Comparison of ENCODE assay signal across 15 cellular contexts in genomic region chr20:50717974-50718761, GRCh38. TPM values are rescaled to one million over a fixed set of nuclear protein-coding genes. Genes with fewer than 3 reads are reported as not detected.
DNase-seq lines count a peak whose midpoint lies in the region; ATAC-seq, FAIRE-seq and TF ChIP-seq lines count a peak whose summit lies in the region.
"Had no signal": no experiment of that assay in that cellular context is flagged by ENCODE, and none has a peak within 500 bp of the region (broad histone marks: within the 10 kb centered on the region; RNA-seq: fewer than 3 reads in every experiment).

No MANE protein-coding gene starts in this region.

- TF ChIP-seq POLR2A in GM12878 (IDR thresholded peaks at IDR 0.05; ENCODE audit: low read depth, low read length) = no peak

- H3K27me3 ChIP-seq in GM12878 (replicated peaks in 1 of 2; ENCODE audit: control insufficient read depth in 2 of 2, insufficient read depth in 2 of 2, low read length in 1 of 2) = no peaks in the 10 kb centered on the region; a peak in 1 of 4 replicates

- H3K27me3 Mint-ChIP-seq in nephron progenitor cell (ENCODE audit: low read depth, poor library complexity) = no peaks in the 10 kb centered on the region

- FAIRE-seq in GM12878 (lab: Jason Lieb, UNC) = no peak

- H3K4me3 ChIP-seq in AG09309 (ENCODE audit: control insufficient read depth, low read depth, low read length) (no peak overlapping the region), LNCaP clone FGC (ENCODE audit: low read depth, low read length) (no peak overlapping the region), GM12878 (no peak overlapping the region)

- RAD21 ChIA-PET in GM12878 (lab: Charles Lee; ENCODE audit: unreplicated experiment) = interaction anchor here (1.5 kb wide), 1 partner anchor 31 kb away, joined by 4 read pairs; no protein-coding TSS in a partner anchor

- SMC1A ChIA-PET in GM12878 (lab: Charles Lee; ENCODE audit: uncharacterized antibody, unreplicated experiment) = interaction anchor here (0.7 to 1.4 kb wide), 2 partner anchors 31 to 800 kb away, joined by 3 to 5 read pairs; no protein-coding TSS in a partner anchor

- no peak for TF ChIP-seq RAD21 in GM12878 (IDR thresholded peaks at IDR 0.05; ENCODE audit: insufficient read depth, low read depth, low read length)

- peak overlapping the region; percentile 64 for H3K4me3 Mint-ChIP-seq in nephron progenitor cell
- H3K4me3 Mint-ChIP-seq: activated B cell treated with CpG ODN at 0.5 μM for 24 hours, B cell, memory B cell had no signal

- H3K27ac ChIP-seq in GM12878 (ENCODE audit: control insufficient read depth, insufficient read depth) = no peak overlapping the region

- CTCF ChIA-PET in GM12878 (lab: Yijun Ruan, JAX) = interaction anchor here (1.3 kb wide), 1 partner anchor 32 kb away, joined by 6 read pairs; no protein-coding TSS in a partner anchor

- no peaks in the 10 kb centered on the region for H3K79me2 ChIP-seq in GM12878 (ENCODE audit: control insufficient read depth, insufficient read depth, low read length)

- TF ChIP-seq CTCF in AG09309 (IDR thresholded peaks at IDR 0.05; ENCODE audit: control insufficient read depth, insufficient read depth, low read depth, low read length, missing control alignments) (peak; percentile 9), LNCaP clone FGC (IDR thresholded peaks at IDR 0.05; ENCODE audit: control insufficient read depth, extremely low read depth, insufficient read depth) (0 out of 2 replicates have a peak, but pooled peaks have one; percentile 3), GM12878 (IDR thresholded peaks at IDR 0.05 in 2 of 3, conservative IDR thresholded peaks at IDR 0.05 in 1 of 3; ENCODE audit: control insufficient read depth in 2 of 3, extremely low read depth in 1 of 3, insufficient read depth in 1 of 3, low read depth in 3 of 3, low read length in 3 of 3) (no peak), nephron progenitor cell (IDR thresholded peaks at IDR 0.05) (no peak), GM10266 (IDR thresholded peaks at IDR 0.05; ENCODE audit: control insufficient read depth, insufficient read depth, low read depth, missing control alignments) (no peak)

- DNase-seq in AG09309 (ENCODE audit: low read depth) (no peak), LNCaP clone FGC (ENCODE audit: low read depth) (no peak), GM12878 (ENCODE audit: low read depth, low spot score) (no peak), nephron progenitor cell (peak; percentile 38), CD1c-positive myeloid dendritic cell (ENCODE audit: extremely low spot score) (no peak), GM10266 (ENCODE audit: extremely low spot score) (no peak)
- DNase-seq in stimulated activated CD4-positive, alpha-beta T cell treated with anti-CD3 and anti-CD28 coated beads, Interleukin-2, amount 100 ng/mL, for 24 hours = no peak
- DNase-seq: activated B cell treated with CpG ODN at 0.5 μM for 24 hours, EL, NCI-H526 treated with DMSO at 0.1 percent for 48 hours, SHP77 treated with DMSO at 0.1 percent for 48 hours had no signal

- intact Hi-C loops in GM12878 (cut with micrococcal nuclease; ENCODE audit: unreplicated experiment) = no loop called here

- WGBS in GM12878 (ENCODE audit: insufficient coverage, insufficient replicate concordance, low lambda C conversion rate, missing lambda C conversion rate) = 31% methylated on average over 13 of the region's 13 CpGs

- H3K36me3 ChIP-seq in GM12878 (ENCODE audit: control insufficient read depth in 2 of 2, insufficient read depth in 2 of 2, low read length in 1 of 2) = no peaks in the 10 kb centered on the region

- no peak for TF ChIP-seq EP300 in GM12878 (IDR thresholded peaks at IDR 0.05; ENCODE audit: borderline replicate concordance in 1 of 2, control insufficient read depth in 1 of 2, low read depth in 2 of 2, low read length in 2 of 2)

- peaks cover 46% of the 10 kb centered on the region for H3K4me1 Mint-ChIP-seq in nephron progenitor cell
- H3K4me1 Mint-ChIP-seq: activated B cell treated with CpG ODN at 0.5 μM for 24 hours, B cell, memory B cell had no signal

- H3K4me2 ChIP-seq in GM12878 (ENCODE audit: control insufficient read depth, insufficient read depth) = no peak overlapping the region

- POLR2A ChIA-PET in GM12878 (lab: Charles Lee) = no interaction called here

- no peak overlapping the region for H2AFZ ChIP-seq in GM12878 (ENCODE audit: control insufficient read depth, low read depth, low read length)

- no peaks in the 10 kb centered on the region for H3K36me3 Mint-ChIP-seq in nephron progenitor cell (ENCODE audit: low read depth)
- H3K36me3 Mint-ChIP-seq: activated naive CD4-positive, alpha-beta T cell treated with anti-CD3 and anti-CD28 coated beads, Interleukin-2, amount 50 U/mL, for 72 hours; memory B cell had no signal

- H4K20me1 ChIP-seq in GM12878 (ENCODE audit: control insufficient read depth, insufficient read depth) = no peaks in the 10 kb centered on the region

- H3K9ac ChIP-seq in GM12878 (ENCODE audit: control insufficient read depth, insufficient read depth, low read length) = no peak overlapping the region

- H3K9me3 ChIP-seq in GM12878 (replicated peaks; ENCODE audit: control insufficient read depth, insufficient read depth, low read length) = no peaks in the 10 kb centered on the region

- in situ Hi-C loops in GM12878 (cut with MboI) = no loop called here

- ATAC-seq in GM12878 (no peak), GM19395 (IDR thresholded peaks at IDR 0.05; ENCODE audit: unreplicated experiment) (no peak)
- ATAC-seq: activated naive CD4-positive, alpha-beta T cell treated with anti-CD3 and anti-CD28 coated beads, Interleukin-2, amount 50 U/mL, for 72 hours had no signal

- no peaks in the 10 kb centered on the region for H3K4me1 ChIP-seq in GM12878 (ENCODE audit: control insufficient read depth, insufficient read depth, low read length)

- no peaks in the 10 kb centered on the region for H3K9me3 Mint-ChIP-seq in nephron progenitor cell
- H3K9me3 Mint-ChIP-seq: activated B cell treated with CpG ODN at 0.5 μM for 24 hours; activated naive CD4-positive, alpha-beta T cell treated with anti-CD3 and anti-CD28 coated beads, Interleukin-2, amount 50 U/mL, for 72 hours; memory B cell had no signal

- no TSS peak for BruUV-seq in GM12878 (replicated peaks; lab: Mats Ljungman, UMichigan)

- peak overlapping the region; percentile 91 for H3K27ac Mint-ChIP-seq in nephron progenitor cell
- H3K27ac Mint-ChIP-seq: activated B cell treated with CpG ODN at 0.5 μM for 24 hours; activated naive CD4-positive, alpha-beta T cell treated with anti-CD3 and anti-CD28 coated beads, Interleukin-2, amount 50 U/mL, for 72 hours; B cell; memory B cell had no signal

TF ChIP-seq in GM12878, 131 proteins besides CTCF, POLR2A, EP300 and RAD21:
- TF ChIP-seq ESRRA (IDR thresholded peaks at IDR 0.05; ENCODE audit: low read length) (no peak), JUND (IDR thresholded peaks at IDR 0.05; ENCODE audit: low read depth, low read length) (no peak), SP1 (IDR thresholded peaks at IDR 0.05; ENCODE audit: low read depth, low read length) (no peak), ZNF24 (IDR thresholded peaks at IDR 0.05) (no peak), MYC (IDR thresholded peaks at IDR 0.05; ENCODE audit: insufficient read depth, insufficient read length, insufficient replicate concordance, low read length, severe bottlenecking) (no peak), NFXL1 (IDR thresholded peaks at IDR 0.05; ENCODE audit: borderline replicate concordance) (peak; percentile 23; the same call in 1 of the 2 replicates)
TF ChIP-seq in GM12878: peak in this region for 1.

RNA-seq across cellular contexts. Expression of gene PARD6B, which starts 13.2 kb away (rescaled TPM):
- total RNA-seq in GM12878 (2013; cell fraction: nucleolus; rRNA removed) = 5.4 and 5.5 TPM in 2 replicates
- total RNA-seq in GM12878 (2014; rRNA removed) (2.1 and 2.6 TPM in 2 replicates), GM12878 (2014; rRNA removed; fragmentation: Illumina TruSeq; extraction: Trizol) (3.0 and 3.1 TPM in 2 replicates), GM12878 (2021) (4.3 and 4.7 TPM in 2 replicates)
- polyA plus RNA-seq in GM12878 (2011; ENCODE audit: low read depth) = 0.54 TPM
- polyA plus RNA-seq in GM12878 (2011; rRNA removed) (1.3 and 2.6 TPM in 2 replicates), GM12878 (2014; fragmentation: Illumina TruSeq; extraction: Trizol) (0.65 and 1.1 TPM in 2 replicates), GM12878 (2014; fragmentation: Nextera tagmentation; extraction: Ambion mirVana) (1 to 10 TPM in 1 of 2 experiments, under 1 TPM in 1; 0.57 to 1.9 TPM), GM12878 (2014; rRNA removed) (0.85 and 0.86 TPM in 2 replicates), GM12878 (2016; fragmentation: Nextera tagmentation; extraction: Ambion mirVana) (1 to 10 TPM; 2.5 to 3.0 TPM)
- polyA plus RNA-seq in GM12878 (2011; cell fraction: cytosol; rRNA removed) = 0.57 and 0.67 TPM in 2 replicates
- 0.55 and 0.63 TPM in 2 replicates for polyA plus RNA-seq in GM12878 (2011; cell fraction: nucleus; rRNA removed)
- 0.60 and 0.88 TPM in 2 replicates for polyA plus RNA-seq in GM12878 (2012)
- polyA minus RNA-seq in GM12878 (2011; rRNA and poly(A)+ RNA removed) = 1.2 and 1.8 TPM in 2 replicates
- polyA minus RNA-seq in GM12878 (2011; cell fraction: cytosol; rRNA and poly(A)+ RNA removed) = 1.2 and 1.6 TPM in 2 replicates
- 0.73 and 1.1 TPM in 2 replicates for polyA minus RNA-seq in GM12878 (2011; cell fraction: nucleus; rRNA and poly(A)+ RNA removed)

RNA-seq across cellular contexts. Expression of gene RIPOR3, which starts 26.8 kb away (rescaled TPM):
- total RNA-seq in GM12878 (2013; cell fraction: nucleolus; rRNA removed) = not detected in 2 replicates
- total RNA-seq in GM12878 (2014; rRNA removed) (not detected in 2 replicates), GM12878 (2014; rRNA removed; fragmentation: Illumina TruSeq; extraction: Trizol) (not detected in 2 replicates), GM12878 (2021) (0.05 TPM in 1 of 2 replicates, not detected in the other)
- polyA plus RNA-seq in GM12878 (2011; ENCODE audit: low read depth) = 0.10 TPM
- polyA plus RNA-seq in GM12878 (2011; rRNA removed) (not detected in 2 replicates), GM12878 (2014; fragmentation: Illumina TruSeq; extraction: Trizol) (0.07 TPM in 1 of 2 replicates, not detected in the other), GM12878 (2014; fragmentation: Nextera tagmentation; extraction: Ambion mirVana) (not detected), GM12878 (2014; rRNA removed) (0.04 TPM in 1 of 2 replicates, not detected in the other), GM12878 (2016; fragmentation: Nextera tagmentation; extraction: Ambion mirVana) (under 1 TPM; 0.17 to 0.55 TPM)
- not detected in 2 replicates for polyA plus RNA-seq in GM12878 (2011; cell fraction: cytosol; rRNA removed)
- polyA plus RNA-seq in GM12878 (2011; cell fraction: nucleus; rRNA removed) = 0.07 TPM in 1 of 2 replicates, not detected in the other
- polyA plus RNA-seq in GM12878 (2012) = 0.32 and 0.50 TPM in 2 replicates
- polyA minus RNA-seq in GM12878 (2011; rRNA and poly(A)+ RNA removed) = not detected in 2 replicates
- not detected in 2 replicates for polyA minus RNA-seq in GM12878 (2011; cell fraction: cytosol; rRNA and poly(A)+ RNA removed)
- polyA minus RNA-seq in GM12878 (2011; cell fraction: nucleus; rRNA and poly(A)+ RNA removed) = not detected in 2 replicates
- total RNA-seq: activated B cell treated with CpG ODN at 0.5 μM for 24 hours had no signal

Comparison
In these comparisons a context has a peak if more than half of its experiments do, and no peak if none do; other contexts are left out.
1. CTCF ChIP-seq: peak in AG09309 (single experiment) and LNCaP clone FGC (single experiment); none in GM12878 (0 of 3), nephron progenitor cell (single experiment) and GM10266 (single experiment).